3 cellular contexts compared by ENCODE assay signal in genomic region chr6:37056112-37056403, GRCh38.
A peak's percentile ranks its signal among the peaks of the same experiment; 100 is the strongest.
TF ChIP-seq lines count a peak whose summit lies in the region.

No MANE protein-coding gene starts in this region.

TF ChIP-seq in GM23338, 12 proteins besides CTCF, POLR2A, EP300 and RAD21 (continues in another document):
- TF ChIP-seq EZH2 (IDR thresholded peaks at IDR 0.05; ENCODE audit: low read depth, unreplicated experiment) (no peak), ZNF114 (CRISPR knock-in tag; IDR thresholded peaks at IDR 0.05) (no peak), CREB1 (CRISPR knock-in tag; IDR thresholded peaks at IDR 0.05; ENCODE audit: low read depth) (no peak), REST (IDR thresholded peaks at IDR 0.05; ENCODE audit: unreplicated experiment) (no peak), ETS1 (IDR thresholded peaks at IDR 0.05) (no peak), JUNB (IDR thresholded peaks at IDR 0.05; ENCODE audit: unreplicated experiment) (no peak)

TF ChIP-seq in Ishikawa, 13 proteins besides CTCF, POLR2A, EP300 and RAD21:
- TF ChIP-seq TCF12 (IDR thresholded peaks at IDR 0.05; ENCODE audit: low read depth) (0 out of 2 replicates have a peak, but pooled peaks have one; percentile 5), TEAD4 (IDR thresholded peaks at IDR 0.05) (0 out of 2 replicates have a peak, but pooled peaks have one; percentile 18), REST (IDR thresholded peaks at IDR 0.05; ENCODE audit: low read depth) (no peak)

TF ChIP-seq in H1, 55 proteins besides CTCF, POLR2A, EP300 and RAD21:
- TF ChIP-seq CHD1 (IDR thresholded peaks at IDR 0.05; ENCODE audit: low read depth, low read length) (no peak), FOSL1 (IDR thresholded peaks at IDR 0.05; ENCODE audit: insufficient read depth, low read depth, low read length) (no peak), EZH2 (IDR thresholded peaks at IDR 0.05; ENCODE audit: low read depth, low read length, severe bottlenecking) (no peak), HDAC6 (IDR thresholded peaks at IDR 0.05; ENCODE audit: low read depth, low read length) (no peak), NRF1 (IDR thresholded peaks at IDR 0.05; ENCODE audit: low read depth, low read length) (no peak)
